26 cellular contexts compared by ENCODE assay signal in the genomic region with DNA sequence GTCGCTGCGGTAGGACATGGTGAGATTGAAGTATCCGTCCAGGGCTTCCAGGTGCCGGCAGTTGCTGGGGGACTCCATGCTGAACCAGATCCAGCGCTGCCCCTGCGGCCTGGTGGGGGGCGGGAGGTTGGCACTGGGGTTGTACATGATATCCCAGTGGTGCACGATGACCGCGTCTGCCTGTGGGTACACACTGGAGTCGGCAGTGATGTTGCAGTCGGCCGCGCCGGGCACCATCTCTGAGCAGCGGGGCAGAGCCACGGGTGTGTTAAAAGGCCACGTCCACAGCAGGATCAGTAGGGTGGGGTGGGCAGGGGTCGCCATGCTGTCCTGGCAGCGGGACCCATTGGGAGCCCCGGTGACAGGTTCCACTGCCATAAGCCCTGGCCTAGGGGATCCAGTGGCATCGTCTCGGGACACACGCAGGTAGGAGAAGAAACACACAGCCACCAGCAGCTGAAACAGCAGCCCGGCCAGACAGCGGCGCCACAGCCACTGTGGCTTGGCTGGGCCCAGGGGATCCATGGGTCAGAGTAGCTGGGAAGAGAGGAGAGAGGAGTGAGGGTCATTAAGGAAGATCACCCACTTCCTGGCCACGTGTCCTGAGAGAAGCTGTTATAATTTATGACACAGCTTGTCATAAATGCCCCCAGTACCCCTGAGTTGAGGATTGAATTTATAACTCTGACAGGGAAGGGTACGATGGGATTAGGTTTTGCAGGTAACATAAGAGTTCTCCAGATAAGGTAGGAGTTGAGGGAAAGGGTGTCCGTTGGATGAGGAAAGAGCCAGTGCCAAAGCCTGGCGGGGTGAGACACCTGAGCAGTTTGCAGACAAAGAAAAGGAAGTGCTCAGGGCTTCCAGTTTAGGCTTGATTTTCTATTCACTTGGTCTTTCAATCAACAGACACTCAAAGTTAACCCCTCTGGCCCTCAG. TPM values are rescaled to one million over a fixed set of nuclear protein-coding genes. Genes with fewer than 3 reads are reported as not detected.
DNase-seq lines count a peak whose midpoint lies in the region; ATAC-seq, FAIRE-seq and TF ChIP-seq lines count a peak whose summit lies in the region.
"Had no signal": no experiment of that assay in that cellular context is flagged by ENCODE, and none has a peak within 500 bp of the region (broad histone marks: within the 10 kb centered on the region; RNA-seq: fewer than 3 reads in every experiment).

No MANE protein-coding gene starts in this region.

- no peak overlapping the region for H3K4me3 ChIP-seq in HepG2 (replicated peaks in 1 of 3; ENCODE audit: insufficient read depth in 1 of 3, low read depth in 2 of 3, low read length in 3 of 3)
- no peak overlapping the region for H3K4me3 ChIP-seq in right lobe of liver
- H3K4me3 ChIP-seq in Loucy (ENCODE audit: low read length, poor library complexity, severe bottlenecking): no peak overlapping the region
- no peak overlapping the region for H3K4me3 ChIP-seq in osteoblast (ENCODE audit: insufficient read depth, low read length)
- no peak overlapping the region for H3K4me3 ChIP-seq in adrenal gland
- H3K4me3 ChIP-seq: GM12878, MG63, PC-9, SK-N-MC had no signal

- POLR2A ChIA-PET in HepG2 (lab: Yijun Ruan, JAX): interaction anchor here (2.0 kb wide), 1 partner anchor 40 kb away, joined by 6 read pairs; no protein-coding TSS in a partner anchor
- POLR2A ChIA-PET in activated CD4-positive, alpha-beta T cell treated with anti-CD3 and anti-CD28 coated beads for 36 hours (lab: Charles Lee): no interaction called here

- H3K27ac ChIP-seq in HepG2 (ENCODE audit: extremely low read length, insufficient read depth, low read length) (peak overlapping the region; percentile 9), right lobe of liver (no peak overlapping the region), osteoblast (ENCODE audit: low read depth, low read length) (no peak overlapping the region), adrenal gland (no peak overlapping the region)
- H3K27ac ChIP-seq: PC-9, RWPE1, SK-N-MC had no signal

- no peaks in the 10 kb centered on the region for H3K36me3 Mint-ChIP-seq in activated CD4-positive, alpha-beta T cell treated with anti-CD3 and anti-CD28 coated beads for 36 hours (ENCODE audit: low read depth)
- H3K36me3 Mint-ChIP-seq: CD4-positive, CD25-positive, alpha-beta regulatory T cell had no signal

- TF ChIP-seq EP300 in HepG2 (IDR thresholded peaks at IDR 0.05; ENCODE audit: low read depth in 2 of 2, low read length in 2 of 2) (no peak), HepG2 (CRISPR knock-in tag; IDR thresholded peaks at IDR 0.05; ENCODE audit: borderline replicate concordance) (no peak)

- no peaks in the 10 kb centered on the region for H3K9me2 ChIP-seq in Loucy (replicated peaks; ENCODE audit: low read depth, low read length)

- H3K36me3 ChIP-seq in HepG2 (replicated peaks in 1 of 2; ENCODE audit: control insufficient read depth in 1 of 2, insufficient read depth in 2 of 2, low read length in 2 of 2) (no peaks in the 10 kb centered on the region), right lobe of liver (no peaks in the 10 kb centered on the region), Loucy (ENCODE audit: insufficient read depth, low read length) (no peaks in the 10 kb centered on the region), osteoblast (ENCODE audit: insufficient read depth, low read length) (no peaks in the 10 kb centered on the region), adrenal gland (replicated peaks in 1 of 2) (no peaks in the 10 kb centered on the region)
- H3K36me3 ChIP-seq: MG63 had no signal

- H3K9me3 ChIP-seq in HepG2 (ENCODE audit: low read length) (no peaks in the 10 kb centered on the region), right lobe of liver (no peaks in the 10 kb centered on the region), Loucy (ENCODE audit: insufficient read depth, low read depth, low read length) (no peaks in the 10 kb centered on the region), osteoblast (ENCODE audit: low read depth, low read length) (no peaks in the 10 kb centered on the region), adrenal gland (replicated peaks in 1 of 3) (no peaks in the 10 kb centered on the region)
- H3K9me3 ChIP-seq: MG63 had no signal

- no peaks in the 10 kb centered on the region for H3K4me1 Mint-ChIP-seq in activated CD4-positive, alpha-beta T cell treated with anti-CD3 and anti-CD28 coated beads for 36 hours
- H3K4me1 Mint-ChIP-seq: CD4-positive, CD25-positive, alpha-beta regulatory T cell had no signal

- no peak for TF ChIP-seq POLR2A in HepG2 (IDR thresholded peaks at IDR 0.05; ENCODE audit: insufficient read depth in 1 of 2, low read depth in 2 of 2, low read length in 2 of 2)
- TF ChIP-seq POLR2A in right lobe of liver (IDR thresholded peaks at IDR 0.05): no peak
- TF ChIP-seq POLR2A in adrenal gland (IDR thresholded peaks at IDR 0.05): no peak

- no peaks in the 10 kb centered on the region for H3K79me2 ChIP-seq in HepG2 (ENCODE audit: insufficient read depth, low read length)
- no peaks in the 10 kb centered on the region for H3K79me2 ChIP-seq in Loucy (ENCODE audit: insufficient read depth, low read length)
- H3K79me2 ChIP-seq in osteoblast (ENCODE audit: insufficient read depth, low read length): no peaks in the 10 kb centered on the region

- no peak overlapping the region for H3K4me2 ChIP-seq in HepG2 (ENCODE audit: low read depth, low read length)
- H3K4me2 ChIP-seq in Loucy (ENCODE audit: low read depth, low read length, poor library complexity, severe bottlenecking): no peak overlapping the region
- no peak overlapping the region for H3K4me2 ChIP-seq in osteoblast (ENCODE audit: insufficient read depth, low read length)
- H3K4me2 ChIP-seq: PC-9 had no signal

- BruUV-seq in HepG2 (replicated peaks; lab: Mats Ljungman, UMichigan): no TSS peak

- H3K9ac ChIP-seq in HepG2 (ENCODE audit: insufficient read depth, low read depth, low read length) (peak overlapping the region; percentile 27), Loucy (ENCODE audit: low read depth, low read length, poor library complexity, severe bottlenecking) (no peak overlapping the region)

- no peak overlapping the region for H2AFZ ChIP-seq in HepG2 (ENCODE audit: low read length)
- H2AFZ ChIP-seq in Loucy (ENCODE audit: low read length): peak overlapping the region; percentile 70
- no peak overlapping the region for H2AFZ ChIP-seq in osteoblast (ENCODE audit: low read length)
- H2AFZ ChIP-seq: PC-9 had no signal

- H3K27me3 ChIP-seq in HepG2 (ENCODE audit: control insufficient read depth in 1 of 2, insufficient read depth in 2 of 2, low read length in 2 of 2) (no peaks in the 10 kb centered on the region), right lobe of liver (no peaks in the 10 kb centered on the region), Loucy (ENCODE audit: insufficient read depth, low read length, poor library complexity, severe bottlenecking) (no peaks in the 10 kb centered on the region), osteoblast (ENCODE audit: insufficient read depth, low read length) (peaks cover 3% of the 10 kb centered on the region), adrenal gland (no peaks in the 10 kb centered on the region)
- H3K27me3 ChIP-seq: MG63 had no signal

- in situ Hi-C loops in HepG2 (cut with HindIII; ENCODE audit: extremely low pct_ligation_motif_present, low pct_unique_long_range_greater_than_20kb): no loop called here

- no peaks in the 10 kb centered on the region for H4K20me1 ChIP-seq in HepG2 (ENCODE audit: insufficient read depth, low read length)
- no peaks in the 10 kb centered on the region for H4K20me1 ChIP-seq in Loucy (ENCODE audit: insufficient read depth, low read length, poor library complexity, severe bottlenecking)
- no peaks in the 10 kb centered on the region for H4K20me1 ChIP-seq in osteoblast (ENCODE audit: insufficient read depth, low read length)

- no peaks in the 10 kb centered on the region for H3K9me3 Mint-ChIP-seq in activated CD4-positive, alpha-beta T cell treated with anti-CD3 and anti-CD28 coated beads for 36 hours (ENCODE audit: low read depth)

- H3K4me1 ChIP-seq in HepG2 (ENCODE audit: insufficient read depth, low read length) (peaks cover 65% of the 10 kb centered on the region), right lobe of liver (peaks cover 0 to 21% (median 7%) of the 10 kb centered on the region in 4 donors), Loucy (ENCODE audit: insufficient read depth, low read length, poor library complexity, severe bottlenecking) (no peaks in the 10 kb centered on the region), osteoblast (ENCODE audit: insufficient read depth, low read length) (no peaks in the 10 kb centered on the region), adrenal gland (replicated peaks in 1 of 2) (no peaks in the 10 kb centered on the region)

- no peak overlapping the region for H3K27ac Mint-ChIP-seq in activated CD4-positive, alpha-beta T cell treated with anti-CD3 and anti-CD28 coated beads for 36 hours

- intact Hi-C loops in HepG2 (cut with micrococcal nuclease; ENCODE audit: unreplicated experiment): no loop called here
- intact Hi-C loops in right lobe of liver (cut with DNase I): no loop called here
- intact Hi-C loops in adrenal gland (cut with DNase I): no loop called here
- intact Hi-C loops in activated CD4-positive, alpha-beta T cell treated with anti-CD3 and anti-CD28 coated beads for 36 hours (cut with DNase I, micrococcal nuclease): no loop called here

- H3F3A ChIP-seq in Loucy (ENCODE audit: low read depth): no peaks in the 10 kb centered on the region

- TF ChIP-seq RAD21 in HepG2 (CRISPR knock-in tag; IDR thresholded peaks at IDR 0.05): no peak

- WGBS in HepG2 (ENCODE audit: low lambda C conversion rate): 69% methylated on average over 7 of the region's 31 CpGs
- WGBS in right lobe of liver (ENCODE audit: insufficient coverage, low coverage, low lambda C conversion rate, missing lambda C conversion rate): 84% methylated on average over 11 of the region's 31 CpGs
- 81 to 87% (median 84%) methylated on average over 18 to 31 of the region's 31 CpGs for WGBS in adrenal gland, 4 donors

- FAIRE-seq in HepG2 (lab: Jason Lieb, UNC): no peak
- FAIRE-seq: GM12878 had no signal

- H3K27me3 Mint-ChIP-seq in activated CD4-positive, alpha-beta T cell treated with anti-CD3 and anti-CD28 coated beads for 36 hours: no peaks in the 10 kb centered on the region
- H3K27me3 Mint-ChIP-seq: CD4-positive, CD25-positive, alpha-beta regulatory T cell had no signal

- no peak overlapping the region for H3K4me3 Mint-ChIP-seq in activated CD4-positive, alpha-beta T cell treated with anti-CD3 and anti-CD28 coated beads for 36 hours
- H3K4me3 Mint-ChIP-seq: CD4-positive, CD25-positive, alpha-beta regulatory T cell had no signal

- ATAC-seq in HepG2 (peak; percentile 9; the same call in 1 of the 3 replicates), right lobe of liver (no peak)
- no peak for ATAC-seq in activated CD4-positive, alpha-beta T cell treated with anti-CD3 and anti-CD28 coated beads for 36 hours
- ATAC-seq: GM12878 had no signal

- peak; percentile 48 for TF ChIP-seq CTCF in HepG2 (CRISPR knock-in tag; IDR thresholded peaks at IDR 0.05)
- no peak for TF ChIP-seq CTCF in right lobe of liver (IDR thresholded peaks at IDR 0.05)
- no peak for TF ChIP-seq CTCF in Loucy (conservative IDR thresholded peaks at IDR 0.05; ENCODE audit: low read length)
- no peak for TF ChIP-seq CTCF in osteoblast (IDR thresholded peaks at IDR 0.05; ENCODE audit: extremely low read depth, low read depth, low read length)
- no peak for TF ChIP-seq CTCF in adrenal gland (IDR thresholded peaks at IDR 0.05)

- DNase-seq in HepG2 (ENCODE audit: low spot score): no peak
- no peak for DNase-seq in right lobe of liver
- peak; percentile 8 for DNase-seq in iPS-NIHi7 (ENCODE audit: extremely low spot score)
- peak; percentile 39 for DNase-seq in osteoblast (ENCODE audit: insufficient read length, low spot score, missing footprints)
- no peak for DNase-seq in activated T-cell treated with anti-CD3 and anti-CD28 coated beads, Interleukin-2, amount 50 U/mL, for 48 hours
- no peak for DNase-seq in adrenal gland
- DNase-seq in activated CD4-positive, alpha-beta T cell treated with anti-CD3 and anti-CD28 coated beads for 36 hours: no peak
- DNase-seq: CD4-positive, CD25-positive, alpha-beta regulatory T cell; DMS 273 treated with DMSO at 0.1 percent for 48 hours; DMS79 treated with DMSO at 0.1 percent for 48 hours; HCEC 1CT; Kasumi-1; MG63; NCI-H1417; NCI-H1694 treated with DMSO at 0.1 percent for 48 hours; NCI-H2107; NCI-H345; NCI-H524 treated with DMSO at 0.1 percent for 48 hours; PC-9; SHP77 treated with DMSO at 0.1 percent for 48 hours had no signal

- CTCF ChIA-PET in HepG2 (lab: Yijun Ruan, JAX; ENCODE audit: low intra/inter-chr PET ratio, low total read pairs): no interaction called here
- CTCF ChIA-PET in activated CD4-positive, alpha-beta T cell treated with anti-CD3 and anti-CD28 coated beads for 36 hours (lab: Charles Lee): no interaction called here

RNA-seq across cellular contexts. Expression of gene FUT5, which starts 2.9 kb away (rescaled TPM):
- total RNA-seq in HepG2 (2016; rRNA removed; fragmentation: Illumina TruSeq; extraction: Trizol): not detected in 2 replicates
- not detected in 2 replicates for total RNA-seq in HepG2 (2016; cell fraction: cytosol; rRNA removed; fragmentation: Illumina TruSeq; extraction: Trizol; ENCODE audit: low read depth)
- total RNA-seq in HepG2 (2016; cell fraction: insoluble cytoplasmic fraction; rRNA removed; fragmentation: Illumina TruSeq; extraction: Trizol): not detected in 2 replicates
- not detected in 2 replicates for total RNA-seq in HepG2 (2016; cell fraction: membrane; rRNA removed; fragmentation: Illumina TruSeq; extraction: Trizol)
- not detected in 2 replicates for total RNA-seq in HepG2 (2016; cell fraction: nucleus; rRNA removed; fragmentation: Illumina TruSeq; extraction: Trizol)
- 0.03 and 0.10 TPM in 2 replicates for polyA plus RNA-seq in HepG2 (2011; rRNA removed)
- polyA plus RNA-seq in HepG2 (2011; cell fraction: cytosol; rRNA removed): 0.03 and 0.05 TPM in 2 replicates
- 0.45 and 0.69 TPM in 2 replicates for polyA plus RNA-seq in HepG2 (2011; cell fraction: nucleus; rRNA removed)
- polyA plus RNA-seq in HepG2 (2012): 0.35 TPM in 1 of 2 replicates, not detected in the other
- not detected in 2 replicates for polyA plus RNA-seq in HepG2 (2016; cell fraction: cytosol; fragmentation: Illumina TruSeq; extraction: Trizol; ENCODE audit: low read depth)
- not detected in 2 replicates for polyA plus RNA-seq in HepG2 (2016; cell fraction: insoluble cytoplasmic fraction; fragmentation: Illumina TruSeq; extraction: Trizol; ENCODE audit: low read depth)
- not detected in 2 replicates for polyA plus RNA-seq in HepG2 (2016; cell fraction: membrane; fragmentation: Illumina TruSeq; extraction: Trizol; ENCODE audit: low read depth)
- 0.32 TPM in 1 of 2 replicates, not detected in the other for polyA plus RNA-seq in HepG2 (2016; cell fraction: nucleus; fragmentation: Illumina TruSeq; extraction: Trizol; ENCODE audit: insufficient read depth, low read depth)
- polyA minus RNA-seq in HepG2 (2011; rRNA and poly(A)+ RNA removed; ENCODE audit: low replicate concordance): 0.08 and 0.14 TPM in 2 replicates
- polyA minus RNA-seq in HepG2 (2011; cell fraction: cytosol; rRNA and poly(A)+ RNA removed): not detected in 2 replicates
- polyA minus RNA-seq in HepG2 (2011; cell fraction: nucleus; rRNA and poly(A)+ RNA removed): 1.1 and 1.4 TPM in 2 replicates
- total RNA-seq in right lobe of liver: under 1 TPM in 4 of 6 experiments, not detected in 2; 0.13 to 0.97 (median 0.39) TPM
- total RNA-seq in osteoblast: not detected in 2 replicates
- total RNA-seq in adrenal gland: not detected
- polyA plus RNA-seq in adrenal gland: not detected
- under 1 TPM in 1 of 2 experiments, not detected in 1; 0.09 TPM for total RNA-seq in activated CD4-positive, alpha-beta T cell treated with anti-CD3 and anti-CD28 coated beads for 36 hours
- total RNA-seq: A673, GM12878, PC-9 had no signal
- polyA plus RNA-seq: BJ, GM12878 had no signal

RNA-seq across cellular contexts. Expression of gene FUT3, which starts 16.2 kb away (rescaled TPM):
- total RNA-seq in HepG2 (2016; rRNA removed; fragmentation: Illumina TruSeq; extraction: Trizol) (0.20 and 0.53 TPM in 2 replicates), right lobe of liver (1 to 10 TPM in 1 of 6 experiments, under 1 TPM in 5; 0.19 to 1.4 (median 0.33) TPM), osteoblast (not detected in 2 replicates), adrenal gland (under 1 TPM in 2 of 8 donors, not detected in 6; 0.14 to 0.15 TPM)
- 0.10 TPM in 1 of 2 replicates, not detected in the other for total RNA-seq in HepG2 (2016; cell fraction: cytosol; rRNA removed; fragmentation: Illumina TruSeq; extraction: Trizol; ENCODE audit: low read depth)
- 0.39 TPM in 1 of 2 replicates, not detected in the other for total RNA-seq in HepG2 (2016; cell fraction: insoluble cytoplasmic fraction; rRNA removed; fragmentation: Illumina TruSeq; extraction: Trizol)
- total RNA-seq in HepG2 (2016; cell fraction: membrane; rRNA removed; fragmentation: Illumina TruSeq; extraction: Trizol): 0.14 and 0.15 TPM in 2 replicates
- total RNA-seq in HepG2 (2016; cell fraction: nucleus; rRNA removed; fragmentation: Illumina TruSeq; extraction: Trizol): 0.34 TPM in 1 of 2 replicates, not detected in the other
- polyA plus RNA-seq in HepG2 (2011; rRNA removed) (1.1 and 1.6 TPM in 2 replicates), adrenal gland (under 1 TPM in 2 of 3 donors, not detected in 1; 0.16 to 0.20 TPM)
- polyA plus RNA-seq in HepG2 (2011; cell fraction: cytosol; rRNA removed): 0.74 and 0.86 TPM in 2 replicates
- 0.96 and 1.5 TPM in 2 replicates for polyA plus RNA-seq in HepG2 (2011; cell fraction: nucleus; rRNA removed)
- 0.52 and 2.4 TPM in 2 replicates for polyA plus RNA-seq in HepG2 (2012)
- 0.07 TPM in 1 of 2 replicates, not detected in the other for polyA plus RNA-seq in HepG2 (2016; cell fraction: cytosol; fragmentation: Illumina TruSeq; extraction: Trizol; ENCODE audit: low read depth)
- polyA plus RNA-seq in HepG2 (2016; cell fraction: insoluble cytoplasmic fraction; fragmentation: Illumina TruSeq; extraction: Trizol; ENCODE audit: low read depth): 0.12 and 0.23 TPM in 2 replicates
- polyA plus RNA-seq in HepG2 (2016; cell fraction: membrane; fragmentation: Illumina TruSeq; extraction: Trizol; ENCODE audit: low read depth): 0.17 TPM in 1 of 2 replicates, not detected in the other
- polyA plus RNA-seq in HepG2 (2016; cell fraction: nucleus; fragmentation: Illumina TruSeq; extraction: Trizol; ENCODE audit: insufficient read depth, low read depth): 0.57 and 0.83 TPM in 2 replicates
- polyA minus RNA-seq in HepG2 (2011; rRNA and poly(A)+ RNA removed; ENCODE audit: low replicate concordance): 0.80 TPM in 1 of 2 replicates, not detected in the other
- polyA minus RNA-seq in HepG2 (2011; cell fraction: cytosol; rRNA and poly(A)+ RNA removed): 0.69 TPM in 1 of 2 replicates, not detected in the other
- polyA minus RNA-seq in HepG2 (2011; cell fraction: nucleus; rRNA and poly(A)+ RNA removed): 0.26 and 2.9 TPM in 2 replicates
- total RNA-seq in activated CD4-positive, alpha-beta T cell treated with anti-CD3 and anti-CD28 coated beads for 36 hours: not detected
- total RNA-seq: A673; CD4-positive, CD25-positive, alpha-beta regulatory T cell had no signal
- polyA plus RNA-seq: BJ; CD4-positive, CD25-positive, alpha-beta regulatory T cell had no signal

RNA-seq across cellular contexts. Expression of gene FUT6, which starts 28.0 kb away (rescaled TPM):
- 5.0 and 8.2 TPM in 2 replicates for total RNA-seq in HepG2 (2016; rRNA removed; fragmentation: Illumina TruSeq; extraction: Trizol)
- 0.97 and 1.6 TPM in 2 replicates for total RNA-seq in HepG2 (2016; cell fraction: cytosol; rRNA removed; fragmentation: Illumina TruSeq; extraction: Trizol; ENCODE audit: low read depth)
- 5.0 and 7.9 TPM in 2 replicates for total RNA-seq in HepG2 (2016; cell fraction: insoluble cytoplasmic fraction; rRNA removed; fragmentation: Illumina TruSeq; extraction: Trizol)
- 3.2 and 4.2 TPM in 2 replicates for total RNA-seq in HepG2 (2016; cell fraction: membrane; rRNA removed; fragmentation: Illumina TruSeq; extraction: Trizol)
- total RNA-seq in HepG2 (2016; cell fraction: nucleus; rRNA removed; fragmentation: Illumina TruSeq; extraction: Trizol): 5.8 and 8.5 TPM in 2 replicates
- polyA plus RNA-seq in HepG2 (2011; rRNA removed): 27.7 and 53.3 TPM in 2 replicates
- 33.1 and 34.4 TPM in 2 replicates for polyA plus RNA-seq in HepG2 (2011; cell fraction: cytosol; rRNA removed)
- polyA plus RNA-seq in HepG2 (2011; cell fraction: nucleus; rRNA removed): 43.6 and 59.1 TPM in 2 replicates
- 15.4 and 18.7 TPM in 2 replicates for polyA plus RNA-seq in HepG2 (2012)
- 0.97 and 1.0 TPM in 2 replicates for polyA plus RNA-seq in HepG2 (2016; cell fraction: cytosol; fragmentation: Illumina TruSeq; extraction: Trizol; ENCODE audit: low read depth)
- 5.1 and 6.0 TPM in 2 replicates for polyA plus RNA-seq in HepG2 (2016; cell fraction: insoluble cytoplasmic fraction; fragmentation: Illumina TruSeq; extraction: Trizol; ENCODE audit: low read depth)
- polyA plus RNA-seq in HepG2 (2016; cell fraction: membrane; fragmentation: Illumina TruSeq; extraction: Trizol; ENCODE audit: low read depth): 3.2 and 3.6 TPM in 2 replicates
- polyA plus RNA-seq in HepG2 (2016; cell fraction: nucleus; fragmentation: Illumina TruSeq; extraction: Trizol; ENCODE audit: insufficient read depth, low read depth): 11.4 and 11.8 TPM in 2 replicates
- 80.4 TPM in 1 of 2 replicates, not detected in the other for polyA minus RNA-seq in HepG2 (2011; rRNA and poly(A)+ RNA removed; ENCODE audit: low replicate concordance)
- polyA minus RNA-seq in HepG2 (2011; cell fraction: cytosol; rRNA and poly(A)+ RNA removed): 21.4 and 25.8 TPM in 2 replicates
- 22.5 and 47.7 TPM in 2 replicates for polyA minus RNA-seq in HepG2 (2011; cell fraction: nucleus; rRNA and poly(A)+ RNA removed)
- 10 to 100 TPM in 2 of 6 experiments, 1 to 10 TPM in 4; 2.3 to 28.1 (median 9.7) TPM for total RNA-seq in right lobe of liver
- total RNA-seq in osteoblast: not detected in 2 replicates
- not detected for total RNA-seq in adrenal gland
- polyA plus RNA-seq in adrenal gland: under 1 TPM in 1 of 3 donors, not detected in 2; 0.03 TPM
- total RNA-seq in activated CD4-positive, alpha-beta T cell treated with anti-CD3 and anti-CD28 coated beads for 36 hours: not detected
- total RNA-seq: A673; CD4-positive, CD25-positive, alpha-beta regulatory T cell; GM12878 had no signal
- polyA plus RNA-seq: BJ; CD4-positive, CD25-positive, alpha-beta regulatory T cell; GM12878 had no signal

RNA-seq across cellular contexts. Expression of gene NDUFA11, which starts 36.1 kb away (rescaled TPM):
- total RNA-seq in HepG2 (2016; rRNA removed; fragmentation: Illumina TruSeq; extraction: Trizol): 378 and 396 TPM in 2 replicates
- 206 and 277 TPM in 2 replicates for total RNA-seq in HepG2 (2016; cell fraction: cytosol; rRNA removed; fragmentation: Illumina TruSeq; extraction: Trizol; ENCODE audit: low read depth)
- total RNA-seq in HepG2 (2016; cell fraction: insoluble cytoplasmic fraction; rRNA removed; fragmentation: Illumina TruSeq; extraction: Trizol): 384 and 456 TPM in 2 replicates
- total RNA-seq in HepG2 (2016; cell fraction: membrane; rRNA removed; fragmentation: Illumina TruSeq; extraction: Trizol): 192 and 280 TPM in 2 replicates
- 124 and 130 TPM in 2 replicates for total RNA-seq in HepG2 (2016; cell fraction: nucleus; rRNA removed; fragmentation: Illumina TruSeq; extraction: Trizol)
- polyA plus RNA-seq in HepG2 (2011; rRNA removed): 286 and 302 TPM in 2 replicates
- 407 and 879 TPM in 2 replicates for polyA plus RNA-seq in HepG2 (2011; cell fraction: cytosol; rRNA removed)
- polyA plus RNA-seq in HepG2 (2011; cell fraction: nucleus; rRNA removed): 341 and 384 TPM in 2 replicates
- 182 and 188 TPM in 2 replicates for polyA plus RNA-seq in HepG2 (2012)
- polyA plus RNA-seq in HepG2 (2016; cell fraction: cytosol; fragmentation: Illumina TruSeq; extraction: Trizol; ENCODE audit: low read depth): 245 and 314 TPM in 2 replicates
- polyA plus RNA-seq in HepG2 (2016; cell fraction: insoluble cytoplasmic fraction; fragmentation: Illumina TruSeq; extraction: Trizol; ENCODE audit: low read depth): 420 and 459 TPM in 2 replicates
- polyA plus RNA-seq in HepG2 (2016; cell fraction: membrane; fragmentation: Illumina TruSeq; extraction: Trizol; ENCODE audit: low read depth): 204 and 246 TPM in 2 replicates
- 232 and 235 TPM in 2 replicates for polyA plus RNA-seq in HepG2 (2016; cell fraction: nucleus; fragmentation: Illumina TruSeq; extraction: Trizol; ENCODE audit: insufficient read depth, low read depth)
- polyA minus RNA-seq in HepG2 (2011; rRNA and poly(A)+ RNA removed; ENCODE audit: low replicate concordance): 32.1 and 88.3 TPM in 2 replicates
- polyA minus RNA-seq in HepG2 (2011; cell fraction: cytosol; rRNA and poly(A)+ RNA removed): 38.6 and 41.0 TPM in 2 replicates
- 16.5 and 21.2 TPM in 2 replicates for polyA minus RNA-seq in HepG2 (2011; cell fraction: nucleus; rRNA and poly(A)+ RNA removed)
- total RNA-seq in right lobe of liver: 100 to 1,000 TPM; 108 to 161 (median 157) TPM
- 235 and 265 TPM in 2 replicates for total RNA-seq in osteoblast
- total RNA-seq in adrenal gland: 100 to 1,000 TPM; 288 to 842 (median 387) TPM
- polyA plus RNA-seq in adrenal gland: 100 to 1,000 TPM; 300 to 856 (median 442) TPM
- 100 to 1,000 TPM; 175 to 213 TPM for total RNA-seq in activated CD4-positive, alpha-beta T cell treated with anti-CD3 and anti-CD28 coated beads for 36 hours

RNA-seq across cellular contexts. Expression of gene VMAC, which starts 37.2 kb away (rescaled TPM):
- total RNA-seq in HepG2 (2016; rRNA removed; fragmentation: Illumina TruSeq; extraction: Trizol) (1.2 and 2.4 TPM in 2 replicates), right lobe of liver (1 to 10 TPM; 1.7 to 3.9 (median 2.8) TPM), osteoblast (12.3 and 12.7 TPM in 2 replicates), adrenal gland (10 to 100 TPM in 3 of 8 donors, 1 to 10 TPM in 5; 5.0 to 14.4 (median 8.8) TPM)
- 1.2 and 2.0 TPM in 2 replicates for total RNA-seq in HepG2 (2016; cell fraction: cytosol; rRNA removed; fragmentation: Illumina TruSeq; extraction: Trizol; ENCODE audit: low read depth)
- total RNA-seq in HepG2 (2016; cell fraction: insoluble cytoplasmic fraction; rRNA removed; fragmentation: Illumina TruSeq; extraction: Trizol): 1.1 and 2.6 TPM in 2 replicates
- total RNA-seq in HepG2 (2016; cell fraction: membrane; rRNA removed; fragmentation: Illumina TruSeq; extraction: Trizol): 1.6 and 2.0 TPM in 2 replicates
- 2.4 and 2.8 TPM in 2 replicates for total RNA-seq in HepG2 (2016; cell fraction: nucleus; rRNA removed; fragmentation: Illumina TruSeq; extraction: Trizol)
- polyA plus RNA-seq in HepG2 (2011; rRNA removed) (2.4 and 3.1 TPM in 2 replicates), adrenal gland (10 to 100 TPM in 1 of 3 donors, 1 to 10 TPM in 2; 3.5 to 15.6 (median 4.8) TPM)
- 1.3 and 1.9 TPM in 2 replicates for polyA plus RNA-seq in HepG2 (2011; cell fraction: cytosol; rRNA removed)
- 12.9 and 13.7 TPM in 2 replicates for polyA plus RNA-seq in HepG2 (2011; cell fraction: nucleus; rRNA removed)
- 0.61 and 1.0 TPM in 2 replicates for polyA plus RNA-seq in HepG2 (2012)
- polyA plus RNA-seq in HepG2 (2016; cell fraction: cytosol; fragmentation: Illumina TruSeq; extraction: Trizol; ENCODE audit: low read depth): 0.49 and 0.65 TPM in 2 replicates
- 0.78 and 1.4 TPM in 2 replicates for polyA plus RNA-seq in HepG2 (2016; cell fraction: insoluble cytoplasmic fraction; fragmentation: Illumina TruSeq; extraction: Trizol; ENCODE audit: low read depth)
- 0.82 and 0.91 TPM in 2 replicates for polyA plus RNA-seq in HepG2 (2016; cell fraction: membrane; fragmentation: Illumina TruSeq; extraction: Trizol; ENCODE audit: low read depth)
- polyA plus RNA-seq in HepG2 (2016; cell fraction: nucleus; fragmentation: Illumina TruSeq; extraction: Trizol; ENCODE audit: insufficient read depth, low read depth): 4.8 and 5.0 TPM in 2 replicates
- polyA minus RNA-seq in HepG2 (2011; rRNA and poly(A)+ RNA removed; ENCODE audit: low replicate concordance): 0.33 and 2.8 TPM in 2 replicates
- 0.59 and 1.2 TPM in 2 replicates for polyA minus RNA-seq in HepG2 (2011; cell fraction: cytosol; rRNA and poly(A)+ RNA removed)
- polyA minus RNA-seq in HepG2 (2011; cell fraction: nucleus; rRNA and poly(A)+ RNA removed): 3.7 and 4.2 TPM in 2 replicates
- 1 to 10 TPM; 2.3 to 2.8 TPM for total RNA-seq in activated CD4-positive, alpha-beta T cell treated with anti-CD3 and anti-CD28 coated beads for 36 hours

Comparison
In these comparisons a context has a peak if more than half of its experiments do, and no peak if none do; other contexts are left out.
1. DNase-seq: peak in iPS-NIHi7 (single experiment) and osteoblast (single experiment); none in HepG2 (single experiment), right lobe of liver (0 of 3), activated T-cell treated with anti-CD3 and anti-CD28 coated beads, Interleukin-2, amount 50 U/mL, for 48 hours (0 of 2), adrenal gland (0 of 7) and activated CD4-positive, alpha-beta T cell treated with anti-CD3 and anti-CD28 coated beads for 36 hours (single experiment).